11 cellular contexts compared by ENCODE assay signal in the genomic region with DNA sequence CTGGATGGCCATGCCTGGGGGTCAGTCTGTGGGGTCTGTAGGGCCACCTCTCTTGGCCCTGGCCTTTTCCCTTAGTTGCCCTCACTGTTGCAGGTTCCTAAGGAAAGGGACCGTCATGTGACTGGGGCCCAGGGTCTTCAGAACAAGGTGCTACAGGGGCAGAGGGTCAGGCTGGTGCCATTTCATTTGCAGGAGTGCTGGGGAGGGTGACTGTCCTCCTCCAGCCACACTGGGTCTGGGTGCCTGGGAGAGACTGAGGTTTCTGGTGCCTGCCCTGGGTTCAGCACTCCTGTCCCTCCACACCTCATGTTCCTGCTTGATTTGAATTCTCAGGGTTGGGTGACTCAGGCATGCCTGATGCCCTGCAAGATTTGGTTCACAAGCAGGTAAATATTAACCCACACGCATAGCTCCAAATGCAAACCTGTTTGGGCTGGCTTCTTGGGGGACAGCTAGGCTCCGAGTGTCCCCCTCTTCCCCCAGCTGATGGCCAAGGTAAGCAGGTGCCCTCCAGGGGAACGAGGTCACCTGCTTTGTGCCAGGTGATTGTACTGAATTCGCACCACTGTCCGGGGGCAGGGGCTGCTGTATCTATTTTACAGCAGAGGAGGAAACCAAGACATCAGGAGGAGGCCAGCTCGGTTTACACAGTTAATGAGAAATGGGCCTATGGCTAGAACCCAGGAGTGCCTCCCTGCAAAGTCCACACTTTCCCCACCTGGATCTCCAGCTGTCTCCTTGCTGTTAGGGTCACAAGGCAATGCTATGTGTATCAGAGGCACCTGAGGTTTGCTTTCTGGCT. TPM values are rescaled to one million over a fixed set of nuclear protein-coding genes. Genes with fewer than 3 reads are reported as not detected.
DNase-seq lines count a peak whose midpoint lies in the region; ATAC-seq and TF ChIP-seq lines count a peak whose summit lies in the region.
"Had no signal": no experiment of that assay in that cellular context is flagged by ENCODE, and none has a peak within 500 bp of the region (broad histone marks: within the 10 kb centered on the region; RNA-seq: fewer than 3 reads in every experiment).

No MANE protein-coding gene starts in this region.

- TF ChIP-seq CTCF in adrenal gland (IDR thresholded peaks at IDR 0.05): no peak
- no peak for TF ChIP-seq CTCF in prostate gland (IDR thresholded peaks at IDR 0.05)

- H4K20me1 ChIP-seq in BLaER1: peaks cover 96% of the 10 kb centered on the region

- ATAC-seq in HG03432 (IDR thresholded peaks at IDR 0.05; ENCODE audit: unreplicated experiment): no peak
- ATAC-seq: T-helper 17 cell had no signal

- no peak overlapping the region for H3K9ac ChIP-seq in BLaER1
- peak overlapping the region; percentile 29 for H3K9ac ChIP-seq in iPS-15b (ENCODE audit: low read depth, low read length)

- H3K9me3 ChIP-seq in BLaER1 (no peaks in the 10 kb centered on the region), adrenal gland (replicated peaks in 1 of 3) (no peaks in the 10 kb centered on the region), iPS-15b (ENCODE audit: control insufficient read depth, insufficient read depth, low read length) (no peaks in the 10 kb centered on the region), prostate gland (no peaks in the 10 kb centered on the region)

- H3K4me3 ChIP-seq in BLaER1 (no peak overlapping the region), adrenal gland (no peak overlapping the region), iPS-15b (ENCODE audit: low read depth, low read length) (no peak overlapping the region), prostate gland (no peak overlapping the region)

- TF ChIP-seq POLR2A in adrenal gland (IDR thresholded peaks at IDR 0.05) (no peak), prostate gland (IDR thresholded peaks at IDR 0.05) (peak; percentile 52)

- H3K27ac ChIP-seq in BLaER1 (no peak overlapping the region), adrenal gland (peak overlapping the region in 3 of 5 donors; percentile 21 to 89 (median 47)), prostate gland (peak overlapping the region; percentile 80 to 87)

- peak overlapping the region; percentile 28; the same call in 1 of the 2 replicates for H3K4me2 ChIP-seq in BLaER1

- no peaks in the 10 kb centered on the region for H3K36me3 ChIP-seq in BLaER1
- H3K36me3 ChIP-seq in adrenal gland (replicated peaks in 1 of 2): no peaks in the 10 kb centered on the region
- H3K36me3 ChIP-seq in iPS-15b (ENCODE audit: control insufficient read depth, insufficient read depth, low read length): no peaks in the 10 kb centered on the region
- no peaks in the 10 kb centered on the region for H3K36me3 ChIP-seq in prostate gland

- H3K4me1 ChIP-seq in BLaER1 (peaks cover 40% of the 10 kb centered on the region), adrenal gland (replicated peaks in 1 of 2) (peaks cover 25 to 34% of the 10 kb centered on the region in 2 donors), iPS-15b (ENCODE audit: control insufficient read depth, insufficient read depth, low read length) (peaks cover 22% of the 10 kb centered on the region), prostate gland (replicated peaks) (peaks cover 3% of the 10 kb centered on the region)

- intact Hi-C loops in adrenal gland (cut with DNase I): no loop called here
- intact Hi-C loops in prostate gland (cut with DNase I): no loop called here

- H3K27me3 ChIP-seq in BLaER1 (no peaks in the 10 kb centered on the region), adrenal gland (no peaks in the 10 kb centered on the region), iPS-15b (ENCODE audit: control insufficient read depth, insufficient read depth, low read length) (no peaks in the 10 kb centered on the region), prostate gland (replicated peaks; ENCODE audit: insufficient read depth) (no peaks in the 10 kb centered on the region)

- DNase-seq in adrenal gland (no peak), prostate gland (ENCODE audit: low spot score) (no peak), NCI-H187 (lab: John Stamatoyannopoulos, UW) (no peak), nucleus accumbens (lab: John Stamatoyannopoulos, UW) (no peak), anterior cingulate cortex (lab: John Stamatoyannopoulos, UW) (no peak)
- DNase-seq: activated CD8-positive, alpha-beta memory T cell treated with anti-CD3 and anti-CD28 coated beads, Interleukin-2, amount 50 U/mL, for 4 hours; NK-92 treated with Interleukin-12 subunit alpha and Interleukin-12 subunit beta, amount 100 ng/mL, for 24 hours; T-helper 17 cell had no signal

- 88 to 100% (median 92%) methylated on average over 3 to 7 of the region's 7 CpGs for WGBS in adrenal gland, 4 donors
- WGBS in prostate gland: 65% methylated on average over 7 of the region's 7 CpGs

RNA-seq across cellular contexts. Expression of a gene that starts 20.3 kb away (rescaled TPM):
- total RNA-seq in adrenal gland (10 to 100 TPM; 18.2 to 53.9 (median 33.6) TPM), prostate gland (10 to 100 TPM; 26.0 to 39.7 TPM)
- 10 to 100 TPM in 2 of 3 donors, 1 to 10 TPM in 1; 5.0 to 54.9 (median 28.9) TPM for polyA plus RNA-seq in adrenal gland
